1 cellular context compared by ENCODE assay signal in the genomic region with DNA sequence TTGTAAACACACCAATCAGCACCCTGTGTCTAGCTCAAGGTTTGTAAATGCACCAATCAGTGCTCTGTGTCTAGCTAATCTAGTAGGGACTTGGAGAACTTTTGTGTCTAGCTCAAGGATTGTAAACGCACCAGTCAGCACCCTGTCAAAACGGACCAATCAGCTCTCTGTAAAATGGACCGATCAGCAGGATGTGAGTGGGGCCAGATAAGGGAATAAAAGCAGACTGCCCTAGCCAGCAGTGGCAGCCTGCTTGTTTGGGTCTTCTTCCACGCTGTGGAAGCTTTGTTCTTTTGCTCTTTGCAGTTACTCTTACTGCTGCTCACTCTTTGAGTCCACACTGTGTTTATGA.
TF ChIP-seq lines count a peak whose summit lies in the region.

No MANE protein-coding gene starts in this region.

TF ChIP-seq in WTC11, 78 proteins besides CTCF, POLR2A, EP300 and RAD21:
- peak; percentile 71 for TF ChIP-seq NFYB (CRISPR knock-in tag; conservative IDR thresholded peaks at IDR 0.05; ENCODE audit: low read depth)
TF ChIP-seq in WTC11: peak in this region for 1; not testable (repeated sequence) for 77.
